8 cellular contexts compared by ENCODE assay signal in genomic region chr14:34018564-34019244, GRCh38.
DNase-seq lines count a peak whose midpoint lies in the region; ATAC-seq and TF ChIP-seq lines count a peak whose summit lies in the region.

No MANE protein-coding gene starts in this region.

- H3K36me3 ChIP-seq in gastroesophageal sphincter, result no peaks in the 10 kb centered on the region

- no peak overlapping the region for H3K27ac ChIP-seq in gastroesophageal sphincter
- H3K27ac ChIP-seq in substantia nigra (ENCODE audit: low read depth, low read length, poor library complexity, severe bottlenecking), result peak overlapping the region; percentile 20

- 76 to 80% methylated on average over 13 to 17 of the region's 17 CpGs for WGBS in gastroesophageal sphincter (ENCODE audit: low coverage in 1 of 2), 2 donors

- DNase-seq in AG20443 (ENCODE audit: low spot score) (peak; percentile 21), NCI-H526 treated with DMSO at 0.1 percent for 48 hours (lab: John Stamatoyannopoulos, UW) (peak; percentile 69), substantia nigra (lab: John Stamatoyannopoulos, UW) (peak in 20 of 49 donors; percentile 2 to 46 (median 18)), SKM-1 treated with dmso at 0.1 percent for 144 hours (lab: John Stamatoyannopoulos, UW; ENCODE audit: unreplicated experiment) (no peak), left colon (no peak)

- H3K9me3 ChIP-seq in gastroesophageal sphincter, result no peaks in the 10 kb centered on the region

- ATAC-seq in GM21423 (IDR thresholded peaks at IDR 0.05; ENCODE audit: unreplicated experiment), result peak; percentile 77
- peak; percentile 67 for ATAC-seq in gastroesophageal sphincter
- no peak for ATAC-seq in HG03039 (IDR thresholded peaks at IDR 0.05; ENCODE audit: unreplicated experiment)
- ATAC-seq in left colon, result no peak

- no peak overlapping the region for H3K4me3 ChIP-seq in gastroesophageal sphincter

- intact Hi-C loops in left colon (cut with DNase I, micrococcal nuclease), result no loop called here

- TF ChIP-seq EP300 in gastroesophageal sphincter (IDR thresholded peaks at IDR 0.05), result no peak

- no peaks in the 10 kb centered on the region for H3K27me3 ChIP-seq in gastroesophageal sphincter

- no peak for TF ChIP-seq POLR2A in gastroesophageal sphincter (IDR thresholded peaks at IDR 0.05)

- no peak for TF ChIP-seq CTCF in gastroesophageal sphincter (IDR thresholded peaks at IDR 0.05)

- peaks cover 0 to 16% (median 0%) of the 10 kb centered on the region in 3 donors for H3K4me1 ChIP-seq in gastroesophageal sphincter

Comparison
In these comparisons a context has a peak if more than half of its experiments do, and no peak if none do; other contexts are left out.
1. DNase-seq: peak in AG20443 (single experiment) and NCI-H526 treated with DMSO at 0.1 percent for 48 hours (single experiment); none in SKM-1 treated with dmso at 0.1 percent for 144 hours (single experiment) and left colon (0 of 2).
2. ATAC-seq: peak in GM21423 (single experiment) and gastroesophageal sphincter (single experiment); none in HG03039 (single experiment) and left colon (single experiment).